In the genomic region with DNA sequence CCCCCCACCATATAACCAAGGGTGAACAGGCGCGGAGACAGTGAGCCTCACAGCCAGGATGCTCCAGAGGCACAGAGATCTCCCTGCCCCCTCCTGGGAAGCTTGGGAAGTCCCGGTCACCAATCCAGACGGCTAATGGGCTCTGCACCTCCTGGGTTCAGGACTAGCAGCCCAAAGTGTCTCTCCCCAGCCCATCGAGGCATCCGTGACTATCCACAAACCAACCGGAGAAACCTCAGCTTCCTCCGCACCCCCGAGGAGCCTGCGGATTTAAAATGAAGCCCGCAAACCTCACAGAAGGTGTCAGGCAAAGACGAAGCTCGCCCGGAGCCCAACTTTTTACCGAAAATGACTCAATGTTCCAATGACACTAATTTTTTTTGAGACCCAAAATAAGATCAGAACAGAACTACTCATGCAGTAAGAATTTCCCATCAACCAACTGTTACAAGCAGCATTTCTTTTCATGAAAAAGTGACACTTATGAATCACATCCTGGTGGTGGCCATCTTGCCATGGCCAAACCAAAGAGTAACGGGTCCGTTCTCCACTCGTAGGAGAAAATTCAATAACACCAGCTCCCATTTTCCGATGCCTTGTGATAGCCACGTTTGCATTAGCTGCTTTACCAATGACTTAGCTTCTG, we compare ENCODE assay signal across 10 cellular contexts. TPM values are rescaled to one million over a fixed set of nuclear protein-coding genes. Genes with fewer than 3 reads are reported as not detected.
DNase-seq lines count a peak whose midpoint lies in the region; ATAC-seq, FAIRE-seq and TF ChIP-seq lines count a peak whose summit lies in the region.
"Had no signal": no experiment of that assay in that cellular context is flagged by ENCODE, and none has a peak within 500 bp of the region (broad histone marks: within the 10 kb centered on the region; RNA-seq: fewer than 3 reads in every experiment).

No MANE protein-coding gene starts in this region.

- FAIRE-seq in keratinocyte (lab: Jason Lieb, UNC), result peak; percentile 80

- no peak overlapping the region for H2AFZ ChIP-seq in keratinocyte (ENCODE audit: control insufficient read depth, low read length)

- no peak for DNase-seq in activated naive CD4-positive, alpha-beta T cell treated with anti-CD3 and anti-CD28 coated beads, Interleukin-2, amount 50 U/mL, for 72 hours (ENCODE audit: low spot score in 2 of 2)
- no peak for DNase-seq in activated naive CD4-positive, alpha-beta T cell treated with anti-CD3 and anti-CD28 coated beads, Interleukin-2, amount 50 U/mL, for 16 hours
- DNase-seq in adipocyte (ENCODE audit: low read depth), result peak; percentile 28
- no peak for DNase-seq in keratinocyte (ENCODE audit: low read depth, low spot score)
- no peak for DNase-seq in transverse colon
- no peak for DNase-seq in UCSD-AML1 (lab: John Stamatoyannopoulos, UW; ENCODE audit: unreplicated experiment)
- DNase-seq: NCI-H1694 had no signal

- H4K20me1 ChIP-seq in keratinocyte (ENCODE audit: control insufficient read depth, extremely low read depth, insufficient read depth, low read length), result peaks cover 7% of the 10 kb centered on the region

- H3K36me3 ChIP-seq in adipocyte (ENCODE audit: control insufficient read depth, insufficient read depth, low read length, severe bottlenecking), result no peaks in the 10 kb centered on the region
- peaks cover 12 to 18% of the 10 kb centered on the region in 2 experiments for H3K36me3 ChIP-seq in keratinocyte (ENCODE audit: control insufficient read depth in 2 of 2, extremely low read depth in 1 of 2, insufficient read depth in 2 of 2, low read length in 2 of 2)
- peaks cover 0 to 13% (median 0%) of the 10 kb centered on the region in 4 donors for H3K36me3 ChIP-seq in transverse colon

- no peak for TF ChIP-seq POLR2A in transverse colon (IDR thresholded peaks at IDR 0.05)

- ATAC-seq in activated naive CD4-positive, alpha-beta T cell treated with anti-CD3 and anti-CD28 coated beads, Interleukin-2, amount 50 U/mL, for 72 hours, result peak; percentile 31 to 47
- ATAC-seq in HG03159 (IDR thresholded peaks at IDR 0.05; ENCODE audit: unreplicated experiment), result no peak
- no peak for ATAC-seq in GM18861 (IDR thresholded peaks at IDR 0.05; ENCODE audit: unreplicated experiment)
- ATAC-seq: Panc1 had no signal

- H3K4me1 ChIP-seq in adipocyte (ENCODE audit: control insufficient read depth, insufficient read depth, low read length), result peaks cover 2% of the 10 kb centered on the region
- H3K4me1 ChIP-seq in keratinocyte (ENCODE audit: control insufficient read depth, extremely low read depth, insufficient read depth, low read length), result peaks cover 48% of the 10 kb centered on the region
- H3K4me1 ChIP-seq in transverse colon, result peaks cover 32 to 59% (median 54%) of the 10 kb centered on the region in 4 donors

- no peaks in the 10 kb centered on the region for H3K9me1 ChIP-seq in keratinocyte (ENCODE audit: control insufficient read depth, extremely low read depth, insufficient read depth, low read length)

- H3K9me3 ChIP-seq in adipocyte (ENCODE audit: control insufficient read depth, low read length) (no peaks in the 10 kb centered on the region), keratinocyte (ENCODE audit: control insufficient read depth, low read depth, low read length) (no peaks in the 10 kb centered on the region), transverse colon (no peaks in the 10 kb centered on the region)

- H3K27ac Mint-ChIP-seq in activated naive CD4-positive, alpha-beta T cell treated with anti-CD3 and anti-CD28 coated beads, Interleukin-2, amount 50 U/mL, for 72 hours, result peak overlapping the region in 1 of 2 donors; percentile 44

- H3K4me3 ChIP-seq in adipocyte (ENCODE audit: low read length), result no peak overlapping the region
- peak overlapping the region in 1 of 3 experiments; percentile 20 for H3K4me3 ChIP-seq in keratinocyte (ENCODE audit: control insufficient read depth in 2 of 3, extremely low read depth in 1 of 3, insufficient read depth in 2 of 3, low read depth in 1 of 3, low read length in 3 of 3)
- H3K4me3 ChIP-seq in transverse colon, result no peak overlapping the region

- no peaks in the 10 kb centered on the region for H3K27me3 ChIP-seq in adipocyte (replicated peaks; ENCODE audit: control insufficient read depth, insufficient read depth, low read length)
- H3K27me3 ChIP-seq in keratinocyte (ENCODE audit: control insufficient read depth, extremely low read depth, insufficient read depth, low read length), result no peaks in the 10 kb centered on the region
- no peaks in the 10 kb centered on the region for H3K27me3 ChIP-seq in transverse colon

- WGBS in transverse colon (ENCODE audit: low coverage in 1 of 2), 2 donors, result 70 to 75% methylated on average over 7 to 20 of the region's 20 CpGs

- H3K79me2 ChIP-seq in keratinocyte (ENCODE audit: control insufficient read depth, insufficient read depth, low read length), result peaks cover 72% of the 10 kb centered on the region

- H3K9ac ChIP-seq in adipocyte (ENCODE audit: low read length) (no peak overlapping the region), keratinocyte (ENCODE audit: control insufficient read depth, extremely low read depth, insufficient read depth, low read length) (peak overlapping the region; percentile 18)

- dilution Hi-C loops in keratinocyte (cut with MboI; ENCODE audit: extremely low pct_ligation_motif_present, low sequenced_read_pairs), result no loop called here

- TF ChIP-seq EP300 in transverse colon (IDR thresholded peaks at IDR 0.05; ENCODE audit: low read depth), result no peak

- peak overlapping the region; percentile 66 for H3K4me2 ChIP-seq in keratinocyte (ENCODE audit: control insufficient read depth, extremely low read depth, insufficient read depth, low read depth, low read length)

- TF ChIP-seq CTCF in keratinocyte (optimal IDR thresholded peaks at IDR 0.05 in 1 of 3, IDR thresholded peaks at IDR 0.05 in 1 of 3, conservative IDR thresholded peaks at IDR 0.05 in 1 of 3; ENCODE audit: extremely low read depth in 1 of 3, insufficient read depth in 2 of 3, low read length in 3 of 3) (peak in 1 of 3 experiments; percentile 8), transverse colon (IDR thresholded peaks at IDR 0.05) (peak in 1 of 5 experiments; percentile 21)

- H3K9me3 Mint-ChIP-seq in activated naive CD4-positive, alpha-beta T cell treated with anti-CD3 and anti-CD28 coated beads, Interleukin-2, amount 50 U/mL, for 72 hours, result no peaks in the 10 kb centered on the region

- in situ Hi-C loops in transverse colon (cut with MboI; ENCODE audit: low pct_ligation_motif_present in 1 of 4, low pct_unique_long_range_greater_than_20kb in 1 of 4, low sequenced_read_pairs in 3 of 4), result no loop called here

- no peaks in the 10 kb centered on the region for H3K36me3 Mint-ChIP-seq in activated naive CD4-positive, alpha-beta T cell treated with anti-CD3 and anti-CD28 coated beads, Interleukin-2, amount 50 U/mL, for 72 hours

- intact Hi-C loops in transverse colon (cut with DNase I; ENCODE audit: low total_unique reads), result loop anchor here (10.0 kb wide), 2 partner anchors 211 to 261 kb away; a partner anchor contains a TSS

- H3K27ac ChIP-seq in keratinocyte (ENCODE audit: control insufficient read depth, insufficient read depth, low read length) (peak overlapping the region; percentile 42), transverse colon (peak overlapping the region; percentile 95 to 98 (median 96))

RNA-seq across cellular contexts. Expression of a gene that starts 6.0 kb away (rescaled TPM):
- total RNA-seq in activated naive CD4-positive, alpha-beta T cell treated with anti-CD3 and anti-CD28 coated beads, Interleukin-2, amount 50 U/mL, for 72 hours, result 10 to 100 TPM in 1 of 2 donors, 1 to 10 TPM in 1; 8.4 to 11.7 TPM
- polyA plus RNA-seq in keratinocyte, result 12.4 to 22.6 TPM (median 14.8 TPM) in 3 replicates
- 10.9 TPM for polyA plus RNA-seq in keratinocyte (2011; ENCODE audit: low read depth)
- polyA plus RNA-seq in keratinocyte (2011; cell fraction: cytosol; rRNA removed), result 9.2 and 13.0 TPM in 2 replicates
- 23.9 and 25.3 TPM in 2 replicates for polyA plus RNA-seq in keratinocyte (2011; cell fraction: nucleus; rRNA removed)
- 13.5 and 21.9 TPM in 2 replicates for polyA plus RNA-seq in keratinocyte (2012; ENCODE audit: low replicate concordance)
- 36.1 to 45.4 TPM (median 43.7 TPM) in 3 replicates for polyA minus RNA-seq in keratinocyte
- 110 TPM for polyA minus RNA-seq in keratinocyte (2011; cell fraction: cytosol; rRNA and poly(A)+ RNA removed)
- polyA minus RNA-seq in keratinocyte (2011; cell fraction: nucleus; rRNA and poly(A)+ RNA removed), result 26.0 and 30.8 TPM in 2 replicates
- 100 to 1,000 TPM in 2 of 4 donors, 10 to 100 TPM in 2; 60.2 to 123 (median 104) TPM for total RNA-seq in transverse colon

Comparison
In these comparisons a context has a peak if more than half of its experiments do, and no peak if none do; other contexts are left out.
1. ATAC-seq: peak in activated naive CD4-positive, alpha-beta T cell treated with anti-CD3 and anti-CD28 coated beads, Interleukin-2, amount 50 U/mL, for 72 hours (2 of 2); none in HG03159 (single experiment) and GM18861 (single experiment).
2. RNA of a gene that starts 6.0 kb away (total RNA-seq): 60.2 to 123 TPM in transverse colon; 8.4 to 11.7 TPM in activated naive CD4-positive, alpha-beta T cell treated with anti-CD3 and anti-CD28 coated beads, Interleukin-2, amount 50 U/mL, for 72 hours; every median in the first group is over 4 times any median in the second.